1 cellular context compared by ENCODE assay signal in the genomic region with DNA sequence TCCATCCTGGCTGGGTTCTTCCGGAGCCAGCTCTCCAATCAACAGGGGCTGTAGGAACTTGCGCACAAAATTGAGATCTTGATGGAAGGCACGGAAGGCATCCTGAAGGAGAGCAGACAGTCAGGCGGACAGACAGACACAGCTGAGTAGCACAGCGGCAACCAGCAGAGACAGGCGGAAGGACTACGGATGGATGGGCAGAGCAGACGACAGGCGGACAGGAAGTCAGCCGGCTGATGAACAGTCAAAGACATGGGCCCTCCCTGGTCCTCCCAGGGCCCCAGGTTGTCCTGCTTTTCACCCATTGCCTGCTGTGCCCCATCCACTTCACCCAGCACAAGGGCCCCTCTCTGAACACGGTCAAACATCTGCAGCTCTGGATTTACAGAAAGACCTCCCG.
TF ChIP-seq lines count a peak whose summit lies in the region.

No MANE protein-coding gene starts in this region.

TF ChIP-seq in GM23338, 12 proteins besides CTCF, POLR2A, EP300 and RAD21:
- TF ChIP-seq POLR2AphosphoS5 (IDR thresholded peaks at IDR 0.05; ENCODE audit: low read depth), result no peak
- TF ChIP-seq, protein P1, sequence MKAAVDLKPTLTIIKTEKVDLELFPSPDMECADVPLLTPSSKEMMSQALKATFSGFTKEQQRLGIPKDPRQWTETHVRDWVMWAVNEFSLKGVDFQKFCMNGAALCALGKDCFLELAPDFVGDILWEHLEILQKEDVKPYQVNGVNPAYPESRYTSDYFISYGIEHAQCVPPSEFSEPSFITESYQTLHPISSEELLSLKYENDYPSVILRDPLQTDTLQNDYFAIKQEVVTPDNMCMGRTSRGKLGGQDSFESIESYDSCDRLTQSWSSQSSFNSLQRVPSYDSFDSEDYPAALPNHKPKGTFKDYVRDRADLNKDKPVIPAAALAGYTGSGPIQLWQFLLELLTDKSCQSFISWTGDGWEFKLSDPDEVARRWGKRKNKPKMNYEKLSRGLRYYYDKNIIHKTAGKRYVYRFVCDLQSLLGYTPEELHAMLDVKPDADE (IDR thresholded peaks at IDR 0.05), result no peak
- TF ChIP-seq, protein P2, sequence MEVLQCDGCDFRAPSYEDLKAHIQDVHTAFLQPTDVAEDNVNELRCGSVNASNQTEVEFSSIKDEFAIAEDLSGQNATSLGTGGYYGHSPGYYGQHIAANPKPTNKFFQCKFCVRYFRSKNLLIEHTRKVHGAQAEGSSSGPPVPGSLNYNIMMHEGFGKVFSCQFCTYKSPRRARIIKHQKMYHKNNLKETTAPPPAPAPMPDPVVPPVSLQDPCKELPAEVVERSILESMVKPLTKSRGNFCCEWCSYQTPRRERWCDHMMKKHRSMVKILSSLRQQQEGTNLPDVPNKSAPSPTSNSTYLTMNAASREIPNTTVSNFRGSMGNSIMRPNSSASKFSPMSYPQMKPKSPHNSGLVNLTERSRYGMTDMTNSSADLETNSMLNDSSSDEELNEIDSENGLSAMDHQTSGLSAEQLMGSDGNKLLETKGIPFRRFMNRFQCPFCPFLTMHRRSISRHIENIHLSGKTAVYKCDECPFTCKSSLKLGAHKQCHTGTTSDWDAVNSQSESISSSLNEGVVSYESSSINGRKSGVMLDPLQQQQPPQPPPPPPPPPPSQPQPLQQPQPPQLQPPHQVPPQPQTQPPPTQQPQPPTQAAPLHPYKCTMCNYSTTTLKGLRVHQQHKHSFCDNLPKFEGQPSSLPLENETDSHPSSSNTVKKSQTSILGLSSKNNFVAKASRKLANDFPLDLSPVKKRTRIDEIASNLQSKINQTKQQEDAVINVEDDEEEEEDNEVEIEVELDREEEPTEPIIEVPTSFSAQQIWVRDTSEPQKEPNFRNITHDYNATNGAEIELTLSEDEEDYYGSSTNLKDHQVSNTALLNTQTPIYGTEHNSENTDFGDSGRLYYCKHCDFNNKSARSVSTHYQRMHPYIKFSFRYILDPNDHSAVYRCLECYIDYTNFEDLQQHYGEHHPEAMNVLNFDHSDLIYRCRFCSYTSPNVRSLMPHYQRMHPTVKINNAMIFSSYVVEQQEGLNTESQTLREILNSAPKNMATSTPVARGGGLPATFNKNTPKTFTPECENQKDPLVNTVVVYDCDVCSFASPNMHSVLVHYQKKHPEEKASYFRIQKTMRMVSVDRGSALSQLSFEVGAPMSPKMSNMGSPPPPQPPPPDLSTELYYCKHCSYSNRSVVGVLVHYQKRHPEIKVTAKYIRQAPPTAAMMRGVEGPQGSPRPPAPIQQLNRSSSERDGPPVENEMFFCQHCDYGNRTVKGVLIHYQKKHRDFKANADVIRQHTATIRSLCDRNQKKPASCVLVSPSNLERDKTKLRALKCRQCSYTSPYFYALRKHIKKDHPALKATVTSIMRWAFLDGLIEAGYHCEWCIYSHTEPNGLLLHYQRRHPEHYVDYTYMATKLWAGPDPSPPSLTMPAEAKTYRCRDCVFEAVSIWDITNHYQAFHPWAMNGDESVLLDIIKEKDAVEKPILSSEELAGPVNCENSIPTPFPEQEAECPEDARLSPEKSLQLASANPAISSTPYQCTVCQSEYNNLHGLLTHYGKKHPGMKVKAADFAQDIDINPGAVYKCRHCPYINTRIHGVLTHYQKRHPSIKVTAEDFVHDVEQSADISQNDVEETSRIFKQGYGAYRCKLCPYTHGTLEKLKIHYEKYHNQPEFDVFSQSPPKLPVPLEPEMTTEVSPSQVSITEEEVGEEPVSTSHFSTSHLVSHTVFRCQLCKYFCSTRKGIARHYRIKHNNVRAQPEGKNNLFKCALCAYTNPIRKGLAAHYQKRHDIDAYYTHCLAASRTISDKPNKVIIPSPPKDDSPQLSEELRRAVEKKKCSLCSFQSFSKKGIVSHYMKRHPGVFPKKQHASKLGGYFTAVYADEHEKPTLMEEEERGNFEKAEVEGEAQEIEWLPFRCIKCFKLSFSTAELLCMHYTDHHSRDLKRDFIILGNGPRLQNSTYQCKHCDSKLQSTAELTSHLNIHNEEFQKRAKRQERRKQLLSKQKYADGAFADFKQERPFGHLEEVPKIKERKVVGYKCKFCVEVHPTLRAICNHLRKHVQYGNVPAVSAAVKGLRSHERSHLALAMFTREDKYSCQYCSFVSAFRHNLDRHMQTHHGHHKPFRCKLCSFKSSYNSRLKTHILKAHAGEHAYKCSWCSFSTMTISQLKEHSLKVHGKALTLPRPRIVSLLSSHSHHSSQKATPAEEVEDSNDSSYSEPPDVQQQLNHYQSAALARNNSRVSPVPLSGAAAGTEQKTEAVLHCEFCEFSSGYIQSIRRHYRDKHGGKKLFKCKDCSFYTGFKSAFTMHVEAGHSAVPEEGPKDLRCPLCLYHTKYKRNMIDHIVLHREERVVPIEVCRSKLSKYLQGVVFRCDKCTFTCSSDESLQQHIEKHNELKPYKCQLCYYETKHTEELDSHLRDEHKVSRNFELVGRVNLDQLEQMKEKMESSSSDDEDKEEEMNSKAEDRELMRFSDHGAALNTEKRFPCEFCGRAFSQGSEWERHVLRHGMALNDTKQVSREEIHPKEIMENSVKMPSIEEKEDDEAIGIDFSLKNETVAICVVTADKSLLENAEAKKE (CRISPR knock-in tag; IDR thresholded peaks at IDR 0.05), result no peak
- TF ChIP-seq CREB1 (CRISPR knock-in tag; IDR thresholded peaks at IDR 0.05; ENCODE audit: low read depth), result no peak
- no peak for TF ChIP-seq EZH2phosphoT487 (IDR thresholded peaks at IDR 0.05; ENCODE audit: unreplicated experiment)
- TF ChIP-seq REST (IDR thresholded peaks at IDR 0.05; ENCODE audit: unreplicated experiment), result no peak
- no peak for TF ChIP-seq STAT1 (IDR thresholded peaks at IDR 0.05; ENCODE audit: unreplicated experiment)
- no peak for TF ChIP-seq JUNB (IDR thresholded peaks at IDR 0.05; ENCODE audit: unreplicated experiment)
- no peak for TF ChIP-seq ZNF114 (CRISPR knock-in tag; IDR thresholded peaks at IDR 0.05)
- TF ChIP-seq ZNF331 (CRISPR knock-in tag; IDR thresholded peaks at IDR 0.05; ENCODE audit: low read depth), result no peak
- no peak for TF ChIP-seq NANOG (IDR thresholded peaks at IDR 0.05; ENCODE audit: borderline replicate concordance)
- TF ChIP-seq EZH2 (IDR thresholded peaks at IDR 0.05; ENCODE audit: low read depth, unreplicated experiment), result no peak
